In the genomic region with DNA sequence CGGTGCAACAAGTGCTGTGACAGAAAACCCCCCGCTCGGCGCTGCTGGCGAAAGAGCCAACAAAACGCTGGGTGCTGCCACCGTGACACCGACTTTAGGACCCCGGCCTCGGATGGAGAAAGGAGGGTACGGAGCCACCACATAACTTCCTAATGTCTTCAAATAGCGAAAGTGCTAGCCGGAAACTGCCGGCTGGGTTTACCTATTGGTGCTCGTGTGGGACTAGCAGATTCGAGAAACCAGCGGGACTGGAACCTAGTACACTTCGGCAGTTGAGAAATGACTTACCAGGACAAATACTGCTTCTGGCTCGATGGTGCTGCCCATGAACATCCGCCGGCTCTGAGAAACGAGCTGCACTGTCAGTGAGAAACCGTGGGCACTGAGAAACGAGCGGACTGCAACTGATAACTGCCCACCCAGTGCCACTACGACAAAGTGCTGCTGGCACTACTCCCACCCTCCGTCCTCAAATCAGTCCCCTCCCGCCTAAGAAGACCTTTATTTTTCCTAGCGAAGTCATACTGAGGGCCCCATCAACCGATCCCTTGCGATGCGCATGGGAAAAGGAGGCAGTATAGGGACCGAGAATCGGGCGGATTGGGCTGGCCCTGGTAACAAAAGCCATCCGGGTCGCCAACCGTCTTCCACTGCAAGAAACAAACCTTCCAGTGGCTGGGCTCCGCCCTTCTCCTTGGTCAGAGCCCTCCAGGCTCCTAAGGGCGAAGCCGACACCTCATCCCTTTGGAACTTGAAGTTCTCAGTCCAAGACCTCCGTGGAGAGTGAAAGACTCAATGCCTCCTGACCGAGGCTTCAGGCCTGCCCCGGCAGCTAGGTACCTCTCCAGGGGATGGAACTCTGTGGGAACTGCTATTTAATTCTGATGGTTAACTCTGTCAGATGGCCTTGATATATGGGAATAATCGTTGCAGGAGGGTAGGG, we compare ENCODE assay signal across 1 cellular context.
TF ChIP-seq lines count a peak whose summit lies in the region.

No MANE protein-coding gene starts in this region.

TF ChIP-seq in HepG2, 621 proteins besides CTCF, POLR2A, EP300 and RAD21 (continued from another document and continues in another):
- TF ChIP-seq, protein P1, sequence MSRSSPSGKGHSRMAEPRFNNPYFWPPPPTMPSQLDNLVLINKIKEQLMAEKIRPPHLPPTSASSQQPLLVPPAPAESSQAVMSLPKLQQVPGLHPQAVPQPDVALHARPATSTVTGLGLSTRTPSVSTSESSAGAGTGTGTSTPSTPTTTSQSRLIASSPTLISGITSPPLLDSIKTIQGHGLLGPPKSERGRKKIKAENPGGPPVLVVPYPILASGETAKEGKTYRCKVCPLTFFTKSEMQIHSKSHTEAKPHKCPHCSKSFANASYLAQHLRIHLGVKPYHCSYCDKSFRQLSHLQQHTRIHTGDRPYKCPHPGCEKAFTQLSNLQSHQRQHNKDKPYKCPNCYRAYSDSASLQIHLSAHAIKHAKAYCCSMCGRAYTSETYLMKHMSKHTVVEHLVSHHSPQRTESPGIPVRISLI (CRISPR knock-in tag; IDR thresholded peaks at IDR 0.05; ENCODE audit: borderline replicate concordance), result no peak
- TF ChIP-seq NR3C1 (CRISPR knock-in tag; IDR thresholded peaks at IDR 0.05) (no peak), RAD51 (IDR thresholded peaks at IDR 0.05; ENCODE audit: borderline replicate concordance) (no peak), ZNF256 (CRISPR knock-in tag; conservative IDR thresholded peaks at IDR 0.05) (no peak), TBL1XR1 (IDR thresholded peaks at IDR 0.05; ENCODE audit: borderline replicate concordance, low read length, partially characterized antibody) (peak; percentile 53), BRCA1 (CRISPR knock-in tag; IDR thresholded peaks at IDR 0.05) (no peak), KDM5B (CRISPR knock-in tag; IDR thresholded peaks at IDR 0.05; ENCODE audit: borderline replicate concordance) (no peak), SIN3B (IDR thresholded peaks at IDR 0.05; ENCODE audit: low read length) (peak; percentile 84), ZBTB1 (CRISPR knock-in tag; IDR thresholded peaks at IDR 0.05; ENCODE audit: borderline replicate concordance) (no peak), MBNL3 (CRISPR knock-in tag; conservative IDR thresholded peaks at IDR 0.05) (no peak), ZNF816 (CRISPR knock-in tag; IDR thresholded peaks at IDR 0.05; ENCODE audit: borderline replicate concordance) (no peak), CEBPG (CRISPR knock-in tag; IDR thresholded peaks at IDR 0.05) (peak; percentile 15; the same call in 1 of the 2 replicates), FOXK2 (IDR thresholded peaks at IDR 0.05) (no peak), ETV6 (CRISPR knock-in tag; conservative IDR thresholded peaks at IDR 0.05) (no peak; the same call in 1 of the 2 replicates), NFYC (CRISPR knock-in tag; IDR thresholded peaks at IDR 0.05) (no peak), ZNF773 (CRISPR knock-in tag; IDR thresholded peaks at IDR 0.05; ENCODE audit: borderline replicate concordance) (no peak), STAG1 (CRISPR knock-in tag; IDR thresholded peaks at IDR 0.05) (peak; percentile 5; the same call in 1 of the 2 replicates), ZNF772 (CRISPR knock-in tag; IDR thresholded peaks at IDR 0.05) (peak; percentile 11; the same call in 1 of the 2 replicates), ZNF616 (CRISPR knock-in tag; IDR thresholded peaks at IDR 0.05; ENCODE audit: low read depth) (no peak), ZNF180 (CRISPR knock-in tag; IDR thresholded peaks at IDR 0.05; ENCODE audit: borderline replicate concordance, low read depth) (no peak), PAWR (CRISPR knock-in tag; IDR thresholded peaks at IDR 0.05; ENCODE audit: borderline replicate concordance) (no peak), ZC3H13 (CRISPR knock-in tag; IDR thresholded peaks at IDR 0.05) (peak; percentile 10; the same call in 1 of the 2 replicates), ZNF672 (CRISPR knock-in tag; IDR thresholded peaks at IDR 0.05) (no peak), ZFP90 (CRISPR knock-in tag; IDR thresholded peaks at IDR 0.05; ENCODE audit: borderline replicate concordance) (no peak), ZNF331 (CRISPR knock-in tag; IDR thresholded peaks at IDR 0.05) (peak; percentile 62; the same call in 1 of the 2 replicates), CC2D1A (CRISPR knock-in tag; IDR thresholded peaks at IDR 0.05) (no peak), CHD2 (IDR thresholded peaks at IDR 0.05; ENCODE audit: low read depth, low read length) (0 out of 2 replicates have a peak, but pooled peaks have one; percentile 21), RNF2 (conservative IDR thresholded peaks at IDR 0.05; ENCODE audit: low read depth) (no peak), ZNF484 (CRISPR knock-in tag; IDR thresholded peaks at IDR 0.05; ENCODE audit: borderline replicate concordance, low read depth) (no peak), ZSCAN30 (CRISPR knock-in tag; IDR thresholded peaks at IDR 0.05) (no peak), ZNF343 (CRISPR knock-in tag; IDR thresholded peaks at IDR 0.05) (no peak), ZNF878 (CRISPR knock-in tag; IDR thresholded peaks at IDR 0.05) (0 out of 2 replicates have a peak, but pooled peaks have one; percentile 3), RFX1 (IDR thresholded peaks at IDR 0.05) (no peak), ZFY (CRISPR knock-in tag; IDR thresholded peaks at IDR 0.05) (peak; percentile 65), SOX5 (CRISPR knock-in tag; IDR thresholded peaks at IDR 0.05; ENCODE audit: borderline replicate concordance) (peak; percentile 21; the same call in 1 of the 2 replicates), SOX13 (IDR thresholded peaks at IDR 0.05) (no peak), SOX13 (CRISPR knock-in tag; conservative IDR thresholded peaks at IDR 0.05 in 1 of 2, IDR thresholded peaks at IDR 0.05 in 1 of 2) (peak in 1 of 2 experiments; percentile 56; a peak in 1 of 4 replicates)
- TF ChIP-seq, protein P2, sequence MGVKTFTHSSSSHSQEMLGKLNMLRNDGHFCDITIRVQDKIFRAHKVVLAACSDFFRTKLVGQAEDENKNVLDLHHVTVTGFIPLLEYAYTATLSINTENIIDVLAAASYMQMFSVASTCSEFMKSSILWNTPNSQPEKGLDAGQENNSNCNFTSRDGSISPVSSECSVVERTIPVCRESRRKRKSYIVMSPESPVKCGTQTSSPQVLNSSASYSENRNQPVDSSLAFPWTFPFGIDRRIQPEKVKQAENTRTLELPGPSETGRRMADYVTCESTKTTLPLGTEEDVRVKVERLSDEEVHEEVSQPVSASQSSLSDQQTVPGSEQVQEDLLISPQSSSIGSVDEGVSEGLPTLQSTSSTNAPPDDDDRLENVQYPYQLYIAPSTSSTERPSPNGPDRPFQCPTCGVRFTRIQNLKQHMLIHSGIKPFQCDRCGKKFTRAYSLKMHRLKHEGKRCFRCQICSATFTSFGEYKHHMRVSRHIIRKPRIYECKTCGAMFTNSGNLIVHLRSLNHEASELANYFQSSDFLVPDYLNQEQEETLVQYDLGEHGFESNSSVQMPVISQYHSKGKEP (CRISPR knock-in tag; IDR thresholded peaks at IDR 0.05), result no peak
- TF ChIP-seq, protein P3, sequence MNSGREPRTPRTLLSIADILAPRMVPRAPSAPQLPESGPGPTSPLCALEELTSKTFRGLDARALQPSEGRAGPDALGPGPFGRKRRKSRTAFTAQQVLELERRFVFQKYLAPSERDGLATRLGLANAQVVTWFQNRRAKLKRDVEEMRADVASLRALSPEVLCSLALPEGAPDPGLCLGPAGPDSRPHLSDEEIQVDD (CRISPR knock-in tag; IDR thresholded peaks at IDR 0.05; ENCODE audit: borderline replicate concordance), result no peak
- TF ChIP-seq, protein P4, sequence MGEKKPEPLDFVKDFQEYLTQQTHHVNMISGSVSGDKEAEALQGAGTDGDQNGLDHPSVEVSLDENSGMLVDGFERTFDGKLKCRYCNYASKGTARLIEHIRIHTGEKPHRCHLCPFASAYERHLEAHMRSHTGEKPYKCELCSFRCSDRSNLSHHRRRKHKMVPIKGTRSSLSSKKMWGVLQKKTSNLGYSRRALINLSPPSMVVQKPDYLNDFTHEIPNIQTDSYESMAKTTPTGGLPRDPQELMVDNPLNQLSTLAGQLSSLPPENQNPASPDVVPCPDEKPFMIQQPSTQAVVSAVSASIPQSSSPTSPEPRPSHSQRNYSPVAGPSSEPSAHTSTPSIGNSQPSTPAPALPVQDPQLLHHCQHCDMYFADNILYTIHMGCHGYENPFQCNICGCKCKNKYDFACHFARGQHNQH (CRISPR knock-in tag; IDR thresholded peaks at IDR 0.05), result peak; percentile 68
- TF ChIP-seq, protein P5, sequence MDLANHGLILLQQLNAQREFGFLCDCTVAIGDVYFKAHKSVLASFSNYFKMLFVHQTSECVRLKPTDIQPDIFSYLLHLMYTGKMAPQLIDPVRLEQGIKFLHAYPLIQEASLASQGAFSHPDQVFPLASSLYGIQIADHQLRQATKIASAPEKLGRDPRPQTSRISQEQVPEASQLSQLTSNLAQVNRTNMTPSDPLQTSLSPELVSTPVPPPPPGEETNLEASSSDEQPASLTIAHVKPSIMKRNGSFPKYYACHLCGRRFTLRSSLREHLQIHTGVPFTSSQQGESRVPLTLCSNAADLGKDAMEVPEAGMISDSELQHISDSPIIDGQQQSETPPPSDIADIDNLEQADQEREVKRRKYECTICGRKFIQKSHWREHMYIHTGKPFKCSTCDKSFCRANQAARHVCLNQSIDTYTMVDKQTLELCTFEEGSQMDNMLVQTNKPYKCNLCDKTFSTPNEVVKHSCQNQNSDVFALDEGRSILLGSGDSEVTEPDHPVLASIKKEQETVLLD (CRISPR knock-in tag; IDR thresholded peaks at IDR 0.05; ENCODE audit: low read depth), result no peak
- TF ChIP-seq, protein P6, sequence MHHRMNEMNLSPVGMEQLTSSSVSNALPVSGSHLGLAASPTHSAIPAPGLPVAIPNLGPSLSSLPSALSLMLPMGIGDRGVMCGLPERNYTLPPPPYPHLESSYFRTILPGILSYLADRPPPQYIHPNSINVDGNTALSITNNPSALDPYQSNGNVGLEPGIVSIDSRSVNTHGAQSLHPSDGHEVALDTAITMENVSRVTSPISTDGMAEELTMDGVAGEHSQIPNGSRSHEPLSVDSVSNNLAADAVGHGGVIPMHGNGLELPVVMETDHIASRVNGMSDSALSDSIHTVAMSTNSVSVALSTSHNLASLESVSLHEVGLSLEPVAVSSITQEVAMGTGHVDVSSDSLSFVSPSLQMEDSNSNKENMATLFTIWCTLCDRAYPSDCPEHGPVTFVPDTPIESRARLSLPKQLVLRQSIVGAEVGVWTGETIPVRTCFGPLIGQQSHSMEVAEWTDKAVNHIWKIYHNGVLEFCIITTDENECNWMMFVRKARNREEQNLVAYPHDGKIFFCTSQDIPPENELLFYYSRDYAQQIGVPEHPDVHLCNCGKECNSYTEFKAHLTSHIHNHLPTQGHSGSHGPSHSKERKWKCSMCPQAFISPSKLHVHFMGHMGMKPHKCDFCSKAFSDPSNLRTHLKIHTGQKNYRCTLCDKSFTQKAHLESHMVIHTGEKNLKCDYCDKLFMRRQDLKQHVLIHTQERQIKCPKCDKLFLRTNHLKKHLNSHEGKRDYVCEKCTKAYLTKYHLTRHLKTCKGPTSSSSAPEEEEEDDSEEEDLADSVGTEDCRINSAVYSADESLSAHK (CRISPR knock-in tag; IDR thresholded peaks at IDR 0.05; ENCODE audit: borderline replicate concordance), result no peak; the same call in 1 of the 2 replicates
- TF ChIP-seq, protein P7, sequence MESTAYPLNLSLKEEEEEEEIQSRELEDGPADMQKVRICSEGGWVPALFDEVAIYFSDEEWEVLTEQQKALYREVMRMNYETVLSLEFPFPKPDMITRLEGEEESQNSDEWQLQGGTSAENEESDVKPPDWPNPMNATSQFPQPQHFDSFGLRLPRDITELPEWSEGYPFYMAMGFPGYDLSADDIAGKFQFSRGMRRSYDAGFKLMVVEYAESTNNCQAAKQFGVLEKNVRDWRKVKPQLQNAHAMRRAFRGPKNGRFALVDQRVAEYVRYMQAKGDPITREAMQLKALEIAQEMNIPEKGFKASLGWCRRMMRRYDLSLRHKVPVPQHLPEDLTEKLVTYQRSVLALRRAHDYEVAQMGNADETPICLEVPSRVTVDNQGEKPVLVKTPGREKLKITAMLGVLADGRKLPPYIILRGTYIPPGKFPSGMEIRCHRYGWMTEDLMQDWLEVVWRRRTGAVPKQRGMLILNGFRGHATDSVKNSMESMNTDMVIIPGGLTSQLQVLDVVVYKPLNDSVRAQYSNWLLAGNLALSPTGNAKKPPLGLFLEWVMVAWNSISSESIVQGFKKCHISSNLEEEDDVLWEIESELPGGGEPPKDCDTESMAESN (CRISPR knock-in tag; conservative IDR thresholded peaks at IDR 0.05), result no peak; the same call in 1 of the 2 replicates
- TF ChIP-seq, protein P8, sequence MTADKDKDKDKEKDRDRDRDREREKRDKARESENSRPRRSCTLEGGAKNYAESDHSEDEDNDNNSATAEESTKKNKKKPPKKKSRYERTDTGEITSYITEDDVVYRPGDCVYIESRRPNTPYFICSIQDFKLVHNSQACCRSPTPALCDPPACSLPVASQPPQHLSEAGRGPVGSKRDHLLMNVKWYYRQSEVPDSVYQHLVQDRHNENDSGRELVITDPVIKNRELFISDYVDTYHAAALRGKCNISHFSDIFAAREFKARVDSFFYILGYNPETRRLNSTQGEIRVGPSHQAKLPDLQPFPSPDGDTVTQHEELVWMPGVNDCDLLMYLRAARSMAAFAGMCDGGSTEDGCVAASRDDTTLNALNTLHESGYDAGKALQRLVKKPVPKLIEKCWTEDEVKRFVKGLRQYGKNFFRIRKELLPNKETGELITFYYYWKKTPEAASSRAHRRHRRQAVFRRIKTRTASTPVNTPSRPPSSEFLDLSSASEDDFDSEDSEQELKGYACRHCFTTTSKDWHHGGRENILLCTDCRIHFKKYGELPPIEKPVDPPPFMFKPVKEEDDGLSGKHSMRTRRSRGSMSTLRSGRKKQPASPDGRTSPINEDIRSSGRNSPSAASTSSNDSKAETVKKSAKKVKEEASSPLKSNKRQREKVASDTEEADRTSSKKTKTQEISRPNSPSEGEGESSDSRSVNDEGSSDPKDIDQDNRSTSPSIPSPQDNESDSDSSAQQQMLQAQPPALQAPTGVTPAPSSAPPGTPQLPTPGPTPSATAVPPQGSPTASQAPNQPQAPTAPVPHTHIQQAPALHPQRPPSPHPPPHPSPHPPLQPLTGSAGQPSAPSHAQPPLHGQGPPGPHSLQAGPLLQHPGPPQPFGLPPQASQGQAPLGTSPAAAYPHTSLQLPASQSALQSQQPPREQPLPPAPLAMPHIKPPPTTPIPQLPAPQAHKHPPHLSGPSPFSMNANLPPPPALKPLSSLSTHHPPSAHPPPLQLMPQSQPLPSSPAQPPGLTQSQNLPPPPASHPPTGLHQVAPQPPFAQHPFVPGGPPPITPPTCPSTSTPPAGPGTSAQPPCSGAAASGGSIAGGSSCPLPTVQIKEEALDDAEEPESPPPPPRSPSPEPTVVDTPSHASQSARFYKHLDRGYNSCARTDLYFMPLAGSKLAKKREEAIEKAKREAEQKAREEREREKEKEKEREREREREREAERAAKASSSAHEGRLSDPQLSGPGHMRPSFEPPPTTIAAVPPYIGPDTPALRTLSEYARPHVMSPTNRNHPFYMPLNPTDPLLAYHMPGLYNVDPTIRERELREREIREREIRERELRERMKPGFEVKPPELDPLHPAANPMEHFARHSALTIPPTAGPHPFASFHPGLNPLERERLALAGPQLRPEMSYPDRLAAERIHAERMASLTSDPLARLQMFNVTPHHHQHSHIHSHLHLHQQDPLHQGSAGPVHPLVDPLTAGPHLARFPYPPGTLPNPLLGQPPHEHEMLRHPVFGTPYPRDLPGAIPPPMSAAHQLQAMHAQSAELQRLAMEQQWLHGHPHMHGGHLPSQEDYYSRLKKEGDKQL (CRISPR knock-in tag; IDR thresholded peaks at IDR 0.05; ENCODE audit: low read depth), result no peak
